ENCODE assay signal across 8 cellular contexts in genomic region chr12:57583008-57583831, GRCh38. TPM values are rescaled to one million over a fixed set of nuclear protein-coding genes. Genes with fewer than 3 reads are reported as not detected.
A peak's percentile ranks its signal among the peaks of the same experiment; 100 is the strongest.
DNase-seq lines count a peak whose midpoint lies in the region; ATAC-seq lines count a peak whose summit lies in the region.

No MANE protein-coding gene starts in this region.

- no peaks in the 10 kb centered on the region for H3K9me3 ChIP-seq in CD4-positive, CD25-positive, alpha-beta regulatory T cell (ENCODE audit: control insufficient read depth in 2 of 2, low read length in 2 of 2)

- no peaks in the 10 kb centered on the region for H3K36me3 Mint-ChIP-seq in CD4-positive, CD25-positive, alpha-beta regulatory T cell

- H3K27me3 ChIP-seq in CD4-positive, CD25-positive, alpha-beta regulatory T cell (ENCODE audit: control insufficient read depth, insufficient read depth, low read length), result peaks cover 14% of the 10 kb centered on the region

- H3K4me3 ChIP-seq in CD4-positive, CD25-positive, alpha-beta regulatory T cell (ENCODE audit: low read depth, low read length), result no peak overlapping the region

- no peak overlapping the region for H3K27ac ChIP-seq in CD4-positive, CD25-positive, alpha-beta regulatory T cell (ENCODE audit: insufficient read depth, low read length, poor library complexity, severe bottlenecking)

- H3K4me1 Mint-ChIP-seq in CD4-positive, CD25-positive, alpha-beta regulatory T cell, result peaks cover 0 to 8% (median 5%) of the 10 kb centered on the region in 4 donors

- peaks cover 5% of the 10 kb centered on the region for H3K4me1 ChIP-seq in CD4-positive, CD25-positive, alpha-beta regulatory T cell (ENCODE audit: control insufficient read depth, insufficient read depth, low read length, poor library complexity, severe bottlenecking)

- peaks cover 12% of the 10 kb centered on the region for H3K27me3 Mint-ChIP-seq in CD4-positive, CD25-positive, alpha-beta regulatory T cell

- peak; percentile 97 to 99 for ATAC-seq in CD4-positive, CD25-positive, alpha-beta regulatory T cell (ENCODE audit: low read depth in 2 of 2)
- peak; percentile 80 for ATAC-seq in GM19324 (IDR thresholded peaks at IDR 0.05; ENCODE audit: low FRiP score, unreplicated experiment)
- peak; percentile 99 for ATAC-seq in HG03354 (IDR thresholded peaks at IDR 0.05; ENCODE audit: poor library complexity, severe bottlenecking, unreplicated experiment)
- peak; percentile 86 for ATAC-seq in left colon

- intact Hi-C loops in left colon (cut with DNase I, micrococcal nuclease), result loop anchor here in 1 of 2 donors (5.0 kb wide), 1 partner anchor 39 kb away; no protein-coding TSS in a partner anchor

- H3K36me3 ChIP-seq in CD4-positive, CD25-positive, alpha-beta regulatory T cell (ENCODE audit: control insufficient read depth, insufficient read depth, low read length), result no peaks in the 10 kb centered on the region

- peak overlapping the region in 1 of 4 donors; percentile 43 for H3K4me3 Mint-ChIP-seq in CD4-positive, CD25-positive, alpha-beta regulatory T cell

- no peaks in the 10 kb centered on the region for H3K9me3 Mint-ChIP-seq in CD4-positive, CD25-positive, alpha-beta regulatory T cell

- peak; percentile 64 to 85 (median 76) for DNase-seq in CD4-positive, CD25-positive, alpha-beta regulatory T cell
- DNase-seq in NCI-H446 (lab: John Stamatoyannopoulos, UW) (peak; percentile 50 to 79), left colon (peak; percentile 32 to 52)
- peak; percentile 53 for DNase-seq in activated CD4-positive, CD25-positive, alpha-beta regulatory T cell treated with anti-CD3 and anti-CD28 coated beads, Interleukin-2, amount 50 U/mL, for 16 hours (ENCODE audit: low read depth, low spot score)
- peak; percentile 71 for DNase-seq in central memory CD4-positive, alpha-beta T cell
- DNase-seq in stimulated activated CD4-positive, alpha-beta T cell treated with anti-CD3 and anti-CD28 coated beads, Interleukin-4, amount 100 ng/mL, for 24 hours, result peak; percentile 79

- peak overlapping the region in 1 of 3 donors; percentile 12 for H3K27ac Mint-ChIP-seq in CD4-positive, CD25-positive, alpha-beta regulatory T cell

RNA-seq across cellular contexts. Expression of gene PIP4K2C, which starts 7.8 kb away (rescaled TPM):
- 35.8 TPM for total RNA-seq in CD4-positive, CD25-positive, alpha-beta regulatory T cell
- 10 to 100 TPM; 24.6 to 38.6 (median 30.2) TPM for polyA plus RNA-seq in CD4-positive, CD25-positive, alpha-beta regulatory T cell
- 10 to 100 TPM; 63.5 to 67.9 TPM for total RNA-seq in left colon

RNA-seq across cellular contexts. Expression of gene DTX3, which starts 21.4 kb away (rescaled TPM):
- total RNA-seq in CD4-positive, CD25-positive, alpha-beta regulatory T cell, result 31.2 TPM
- 1 to 10 TPM; 3.4 to 7.4 (median 5.1) TPM for polyA plus RNA-seq in CD4-positive, CD25-positive, alpha-beta regulatory T cell
- 10 to 100 TPM in 1 of 2 donors, 1 to 10 TPM in 1; 3.7 to 10.2 TPM for total RNA-seq in left colon

RNA-seq across cellular contexts. Expression of gene ARHGEF25, which starts 28.0 kb away (rescaled TPM):
- 0.64 TPM for total RNA-seq in CD4-positive, CD25-positive, alpha-beta regulatory T cell
- not detected for polyA plus RNA-seq in CD4-positive, CD25-positive, alpha-beta regulatory T cell
- total RNA-seq in left colon, result 10 to 100 TPM in 1 of 2 donors, 1 to 10 TPM in 1; 3.1 to 14.9 TPM

RNA-seq across cellular contexts. Expression of gene KIF5A, which starts 33.4 kb away (rescaled TPM):
- 0.72 TPM for total RNA-seq in CD4-positive, CD25-positive, alpha-beta regulatory T cell
- under 1 TPM in 2 of 4 donors, not detected in 2; 0.05 to 0.06 TPM for polyA plus RNA-seq in CD4-positive, CD25-positive, alpha-beta regulatory T cell
- 1 to 10 TPM in 1 of 2 donors, under 1 TPM in 1; 0.85 to 1.3 TPM for total RNA-seq in left colon

RNA-seq across cellular contexts. Expression of gene DCTN2, which starts 36.2 kb away (rescaled TPM):
- 74.9 TPM for total RNA-seq in CD4-positive, CD25-positive, alpha-beta regulatory T cell
- polyA plus RNA-seq in CD4-positive, CD25-positive, alpha-beta regulatory T cell, result 10 to 100 TPM; 75.1 to 91.6 (median 78.9) TPM
- 100 to 1,000 TPM; 139 to 151 TPM for total RNA-seq in left colon
